In genomic region chr11:130553306-130553705, GRCh38 we compare ENCODE assay signal across 30 cellular contexts.
DNase-seq lines count a peak whose midpoint lies in the region; TF ChIP-seq lines count a peak whose summit lies in the region.
"Had no signal": no experiment of that assay in that cellular context is flagged by ENCODE, and none has a peak within 500 bp of the region (broad histone marks: within the 10 kb centered on the region; RNA-seq: fewer than 3 reads in every experiment).

No MANE protein-coding gene starts in this region.

- peak overlapping the region; percentile 46 for H3K27ac ChIP-seq in subcutaneous abdominal adipose tissue (ENCODE audit: low read depth, low read length)
- H3K27ac ChIP-seq in PC-9, result no peak overlapping the region
- H3K27ac ChIP-seq: cardiac muscle cell, esophagus muscularis mucosa, upper lobe of right lung had no signal

- no peak overlapping the region for H3K27ac Mint-ChIP-seq in HFFc6
- H3K27ac Mint-ChIP-seq: activated CD4-positive, alpha-beta memory T cell treated with anti-CD3 and anti-CD28 coated beads, Interleukin-2, amount 10 ng/mL, durations not matched to agents 7 days and 5 days; activated naive CD4-positive, alpha-beta T cell treated with anti-CD3 and anti-CD28 coated beads, Interleukin-2, amount 10 ng/mL, durations not matched to agents 7 days and 5 days; activated T-helper 1 cell treated with anti-CD3 and anti-CD28 coated beads, Interleukin-12 subunit alpha, Interleukin-12 subunit beta, Interleukin-2, Interleukin-4 antibody, amounts not matched to agents 30 ng/mL and 10 ng/mL and 1 ng/mL, durations not matched to agents 14 hours and 24 hours and 36 hours; endodermal cell; stimulated activated memory B cell treated with anti-CD40 and anti-IgM and Interleukin-4, amounts not matched to agents 10 μg/mL and 1 μg/mL and 100 μg/mL, for 72 hours had no signal

- in situ Hi-C loops in astrocyte of the cerebellum (cut with HindIII; ENCODE audit: low sequenced_read_pairs), result no loop called here

- H3K79me2 ChIP-seq in PC-9 (ENCODE audit: low read depth), result no peaks in the 10 kb centered on the region

- POLR2A ChIA-PET in PC-9 (lab: Charles Lee; ENCODE audit: unreplicated experiment), result no interaction called here

- H3K27me3 Mint-ChIP-seq in HFFc6 (ENCODE audit: insufficient read depth), result peaks cover 17% of the 10 kb centered on the region
- H3K27me3 Mint-ChIP-seq: stimulated activated memory B cell treated with anti-CD40 and anti-IgM and Interleukin-4, amounts not matched to agents 10 μg/mL and 1 μg/mL and 100 μg/mL, for 72 hours had no signal

- H3K4me3 ChIP-seq in astrocyte of the cerebellum (ENCODE audit: low read depth, low read length) (no peak overlapping the region), subcutaneous abdominal adipose tissue (ENCODE audit: low read depth in 1 of 5, low read length in 5 of 5) (no peak overlapping the region), PC-9 (no peak overlapping the region)
- H3K4me3 ChIP-seq: cardiac muscle cell, esophagus muscularis mucosa, MG63, upper lobe of right lung had no signal

- H3K27me3 ChIP-seq in subcutaneous abdominal adipose tissue (ENCODE audit: control insufficient read depth in 5 of 5, insufficient read depth in 4 of 5, low read length in 5 of 5) (no peaks in the 10 kb centered on the region), PC-9 (ENCODE audit: insufficient read depth, low read depth) (no peaks in the 10 kb centered on the region)
- H3K27me3 ChIP-seq: cardiac muscle cell, esophagus muscularis mucosa, MG63, upper lobe of right lung had no signal

- H3K4me1 ChIP-seq in subcutaneous abdominal adipose tissue (ENCODE audit: control insufficient read depth in 5 of 5, insufficient read depth in 5 of 5, low read length in 5 of 5) (peaks cover 0 to 50% (median 32%) of the 10 kb centered on the region in 5 donors), PC-9 (replicated peaks; ENCODE audit: insufficient read depth) (peaks cover 5% of the 10 kb centered on the region; the same call in 1 of the 2 replicates)

- H3K36me3 ChIP-seq in subcutaneous abdominal adipose tissue (ENCODE audit: control insufficient read depth in 5 of 5, insufficient read depth in 5 of 5, low read length in 5 of 5), result no peaks in the 10 kb centered on the region
- H3K36me3 ChIP-seq in PC-9 (ENCODE audit: low read depth), result no peaks in the 10 kb centered on the region
- H3K36me3 ChIP-seq: cardiac muscle cell, esophagus muscularis mucosa, MG63, upper lobe of right lung had no signal

- H3K4me2 ChIP-seq in PC-9, result no peak overlapping the region

- H3K36me3 Mint-ChIP-seq in HFFc6 (ENCODE audit: low read depth), result no peaks in the 10 kb centered on the region
- H3K36me3 Mint-ChIP-seq: activated naive CD4-positive, alpha-beta T cell treated with anti-CD3 and anti-CD28 coated beads, Interleukin-2, amount 10 ng/mL, durations not matched to agents 7 days and 5 days; stimulated activated memory B cell treated with anti-CD40 and anti-IgM and Interleukin-4, amounts not matched to agents 10 μg/mL and 1 μg/mL and 100 μg/mL, for 72 hours had no signal

- H3K9me2 ChIP-seq in PC-9 (ENCODE audit: insufficient read depth), result no peaks in the 10 kb centered on the region

- no peaks in the 10 kb centered on the region for H3K9me3 Mint-ChIP-seq in HFFc6
- H3K9me3 Mint-ChIP-seq: activated CD4-positive, alpha-beta memory T cell treated with anti-CD3 and anti-CD28 coated beads, Interleukin-2, amount 10 ng/mL, durations not matched to agents 7 days and 5 days; activated naive CD4-positive, alpha-beta T cell treated with anti-CD3 and anti-CD28 coated beads, Interleukin-2, amount 10 ng/mL, durations not matched to agents 7 days and 5 days; activated T-helper 1 cell treated with anti-CD3 and anti-CD28 coated beads, Interleukin-12 subunit alpha, Interleukin-12 subunit beta, Interleukin-2, Interleukin-4 antibody, amounts not matched to agents 30 ng/mL and 10 ng/mL and 1 ng/mL, durations not matched to agents 14 hours and 24 hours and 36 hours; endodermal cell; nephron; stimulated activated memory B cell treated with anti-CD40 and anti-IgM and Interleukin-4, amounts not matched to agents 10 μg/mL and 1 μg/mL and 100 μg/mL, for 72 hours had no signal

- no peaks in the 10 kb centered on the region for H4K20me1 ChIP-seq in PC-9 (ENCODE audit: insufficient read depth)

- BruUV-seq in PC-9 (replicated peaks; lab: Mats Ljungman, UMichigan), result no TSS peak

- no peak overlapping the region for H3K9ac ChIP-seq in subcutaneous abdominal adipose tissue (ENCODE audit: low read length in 5 of 5)

- peak; percentile 81 for DNase-seq in GM04503 (ENCODE audit: low read depth)
- peak; percentile 89 for DNase-seq in astrocyte of the cerebellum (ENCODE audit: low read depth)
- DNase-seq in fibroblast of peridontal ligament (ENCODE audit: extremely low read depth), result peak; percentile 84
- no peak for DNase-seq in NCI-H2196 (lab: John Stamatoyannopoulos, UW; ENCODE audit: unreplicated experiment)
- no peak for DNase-seq in HFFc6
- DNase-seq in activated CD4-positive, alpha-beta T cell treated with anti-CD3 and anti-CD28 coated beads, Interleukin-2, amount 50 U/mL, for 48 hours, result no peak
- no peak for DNase-seq in PC-9
- DNase-seq: activated CD4-positive, alpha-beta memory T cell treated with anti-CD3 and anti-CD28 coated beads, Interleukin-2, amount 10 ng/mL, durations not matched to agents 7 days and 5 days; activated CD4-positive, alpha-beta T cell treated with anti-CD3 and anti-CD28 coated beads for 1 hour; activated CD8-positive, alpha-beta memory T cell treated with anti-CD3 and anti-CD28 coated beads, Interleukin-2, amount 50 U/mL, for 48 hours; activated naive CD4-positive, alpha-beta T cell treated with anti-CD3 and anti-CD28 coated beads, Interleukin-2, amount 10 ng/mL, durations not matched to agents 7 days and 5 days; amniotic stem cell; cortex of kidney; DMS79; endodermal cell; GDM1; GOT3; KBM-7; MG63; NCI-H1105 treated with DMSO at 0.1 percent for 48 hours; NCI-H1930; NCI-H524; OCI-M1; upper lobe of right lung had no signal

- H3K9me3 ChIP-seq in subcutaneous abdominal adipose tissue (ENCODE audit: control insufficient read depth in 5 of 5, low read length in 5 of 5), result no peaks in the 10 kb centered on the region
- H3K9me3 ChIP-seq in PC-9 (ENCODE audit: insufficient read depth, low read depth), result no peaks in the 10 kb centered on the region
- H3K9me3 ChIP-seq: esophagus muscularis mucosa, MG63, upper lobe of right lung had no signal

- no peaks in the 10 kb centered on the region for H3F3A ChIP-seq in PC-9 (ENCODE audit: insufficient read depth, low read depth)

- CTCF ChIA-PET in PC-9 (lab: Charles Lee), result no interaction called here

- intact Hi-C loops in PC-9 (cut with micrococcal nuclease; ENCODE audit: unreplicated experiment), result no loop called here

- H2AFZ ChIP-seq in PC-9, result no peak overlapping the region

- no peak for TF ChIP-seq CTCF in astrocyte of the cerebellum (IDR thresholded peaks at IDR 0.05; ENCODE audit: low read depth, low read length, missing control alignments)
- no peak for TF ChIP-seq CTCF in HFFc6 (IDR thresholded peaks at IDR 0.05)
- no peak for TF ChIP-seq CTCF in PC-9 (conservative IDR thresholded peaks at IDR 0.05)

- H3K4me1 Mint-ChIP-seq in HFFc6 (ENCODE audit: low read depth), result peaks cover 15% of the 10 kb centered on the region
- H3K4me1 Mint-ChIP-seq: activated CD4-positive, alpha-beta memory T cell treated with anti-CD3 and anti-CD28 coated beads, Interleukin-2, amount 10 ng/mL, durations not matched to agents 7 days and 5 days; activated naive CD4-positive, alpha-beta T cell treated with anti-CD3 and anti-CD28 coated beads, Interleukin-2, amount 10 ng/mL, durations not matched to agents 7 days and 5 days; stimulated activated memory B cell treated with anti-CD40 and anti-IgM and Interleukin-4, amounts not matched to agents 10 μg/mL and 1 μg/mL and 100 μg/mL, for 72 hours had no signal

- no peak overlapping the region for H3K4me3 Mint-ChIP-seq in HFFc6
- H3K4me3 Mint-ChIP-seq: activated CD4-positive, alpha-beta memory T cell treated with anti-CD3 and anti-CD28 coated beads, Interleukin-2, amount 10 ng/mL, durations not matched to agents 7 days and 5 days; activated naive CD4-positive, alpha-beta T cell treated with anti-CD3 and anti-CD28 coated beads, Interleukin-2, amount 10 ng/mL, durations not matched to agents 7 days and 5 days; activated T-helper 1 cell treated with anti-CD3 and anti-CD28 coated beads, Interleukin-12 subunit alpha, Interleukin-12 subunit beta, Interleukin-2, Interleukin-4 antibody, amounts not matched to agents 30 ng/mL and 10 ng/mL and 1 ng/mL, durations not matched to agents 14 hours and 24 hours and 36 hours; endodermal cell; nephron; stimulated activated memory B cell treated with anti-CD40 and anti-IgM and Interleukin-4, amounts not matched to agents 10 μg/mL and 1 μg/mL and 100 μg/mL, for 72 hours had no signal

Comparison
In these comparisons a context has a peak if more than half of its experiments do, and no peak if none do; other contexts are left out.
1. DNase-seq: peak in GM04503 (single experiment), astrocyte of the cerebellum (single experiment) and fibroblast of peridontal ligament (single experiment); none in NCI-H2196 (single experiment), HFFc6 (single experiment), activated CD4-positive, alpha-beta T cell treated with anti-CD3 and anti-CD28 coated beads, Interleukin-2, amount 50 U/mL, for 48 hours (0 of 2) and PC-9 (0 of 2).